22 cellular contexts compared by ENCODE assay signal in the genomic region with DNA sequence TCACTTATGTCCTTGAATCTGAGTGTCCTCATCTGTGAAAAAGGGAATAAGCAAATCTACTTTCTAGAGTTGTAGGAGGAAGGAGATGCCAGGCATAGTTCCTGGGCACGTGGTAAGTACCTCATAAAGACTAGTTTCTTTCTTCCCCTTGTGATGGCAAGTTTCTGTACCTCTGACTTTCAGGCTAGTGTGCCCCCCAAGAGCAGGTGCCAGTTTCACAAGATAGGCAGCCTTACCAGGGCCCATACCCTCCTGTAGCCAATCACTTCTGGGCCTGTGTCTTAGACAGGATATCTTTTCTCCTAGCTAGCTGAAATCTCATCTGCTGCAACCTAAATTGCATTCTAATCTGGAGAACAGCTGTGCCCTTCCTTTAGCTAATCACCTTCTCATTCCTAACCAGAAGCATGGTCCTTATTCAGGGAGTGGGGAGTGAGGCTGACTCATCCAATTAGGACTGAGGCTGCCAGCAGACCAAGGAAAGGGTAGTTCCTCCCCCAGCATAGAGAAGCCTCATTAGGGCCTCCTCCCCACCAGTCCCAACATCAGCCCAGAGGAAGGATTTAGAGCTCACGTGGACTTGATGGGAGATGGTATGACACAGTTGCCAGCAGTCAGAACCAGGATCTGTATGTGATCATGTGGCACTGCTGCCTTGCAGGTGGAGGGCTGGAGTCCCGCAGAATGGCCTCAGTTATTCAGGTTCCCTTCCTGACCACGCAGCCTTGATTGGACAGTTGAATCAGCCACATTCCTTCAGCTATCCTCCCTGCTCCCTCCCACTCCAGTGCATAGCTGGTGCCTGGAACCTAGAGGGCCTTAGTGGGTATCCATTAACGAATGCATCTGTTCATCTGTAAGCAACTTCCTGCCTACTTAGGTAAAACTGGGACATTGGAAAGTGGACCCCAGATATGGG. TPM values are rescaled to one million over a fixed set of nuclear protein-coding genes. Genes with fewer than 3 reads are reported as not detected.
A peak's percentile ranks its signal among the peaks of the same experiment; 100 is the strongest.
DNase-seq lines count a peak whose midpoint lies in the region; ATAC-seq, FAIRE-seq and TF ChIP-seq lines count a peak whose summit lies in the region.
"Had no signal": no experiment of that assay in that cellular context is flagged by ENCODE, and none has a peak within 500 bp of the region (broad histone marks: within the 10 kb centered on the region; RNA-seq: fewer than 3 reads in every experiment).

No MANE protein-coding gene starts in this region.

- H3K27me3 Mint-ChIP-seq in neural progenitor cell (ENCODE audit: insufficient read depth, low read depth) (peaks cover 12% of the 10 kb centered on the region), progenitor cell of endocrine pancreas (peaks cover 80% of the 10 kb centered on the region)

- H3K4me2 ChIP-seq in neural progenitor cell: no peak overlapping the region

- no peaks in the 10 kb centered on the region for H3K79me2 ChIP-seq in neural progenitor cell (ENCODE audit: low read depth)

- H3K4me1 ChIP-seq in neural progenitor cell: peaks cover 60% of the 10 kb centered on the region

- no peak overlapping the region for H3K9ac ChIP-seq in neural progenitor cell

- no peak for DNase-seq in D721Med (ENCODE audit: insufficient read length, low spot score)
- DNase-seq in NCI-H1694 treated with DMSO at 0.1 percent for 48 hours (lab: John Stamatoyannopoulos, UW): peak; percentile 15
- peak; percentile 66 for DNase-seq in amniotic epithelial cell (ENCODE audit: low read depth)
- no peak for DNase-seq in neural progenitor cell (ENCODE audit: low spot score)
- no peak for DNase-seq in iPS-NIHi11 (ENCODE audit: low spot score)
- DNase-seq in GM13977 (ENCODE audit: low spot score): no peak
- no peak for DNase-seq in progenitor cell of endocrine pancreas (ENCODE audit: low spot score, unreplicated experiment)
- DNase-seq: activated CD4-positive, alpha-beta T cell treated with anti-CD3 and anti-CD28 coated beads for 48 hours; activated CD8-positive, alpha-beta memory T cell treated with anti-CD3 and anti-CD28 coated beads, Interleukin-2, amount 50 U/mL, for 4 hours; activated naive CD4-positive, alpha-beta T cell treated with Interleukin-2 at 50 U/mL for 16 hours; colonic mucosa; immature natural killer cell; KBM-7; NCI-H1092 treated with DMSO at 0.1 percent for 48 hours; right cardiac atrium; SIG-M5; stimulated activated CD4-positive, alpha-beta T cell treated with anti-CD3 and anti-CD28 coated beads, Interleukin-1b, Interleukin-23, amount 100 ng/mL, for 48 hours had no signal

- peak overlapping the region; percentile 90 for H3K27ac Mint-ChIP-seq in neural progenitor cell
- H3K27ac Mint-ChIP-seq in progenitor cell of endocrine pancreas: no peak overlapping the region

- H3K9me3 ChIP-seq in neural progenitor cell (ENCODE audit: low read depth): no peaks in the 10 kb centered on the region
- H3K9me3 ChIP-seq: ascending aorta, colonic mucosa had no signal

- no peak for ATAC-seq in HG02938 (IDR thresholded peaks at IDR 0.05; ENCODE audit: unreplicated experiment)
- ATAC-seq: right cardiac atrium had no signal

- H3K4me3 Mint-ChIP-seq in neural progenitor cell (no peak overlapping the region), progenitor cell of endocrine pancreas (ENCODE audit: low read depth) (no peak overlapping the region)
- H3K4me3 Mint-ChIP-seq: immature natural killer cell had no signal

- no peaks in the 10 kb centered on the region for H3K36me3 ChIP-seq in neural progenitor cell
- H3K36me3 ChIP-seq: ascending aorta, colonic mucosa had no signal

- H3F3A ChIP-seq in neural progenitor cell (ENCODE audit: low read depth): peaks cover 66% of the 10 kb centered on the region

- no peaks in the 10 kb centered on the region for H3K36me3 Mint-ChIP-seq in neural progenitor cell
- no peaks in the 10 kb centered on the region for H3K36me3 Mint-ChIP-seq in progenitor cell of endocrine pancreas (ENCODE audit: insufficient read depth)

- H3K4me1 Mint-ChIP-seq in neural progenitor cell (peaks cover 73% of the 10 kb centered on the region), progenitor cell of endocrine pancreas (ENCODE audit: low read depth) (peaks cover 10% of the 10 kb centered on the region)

- H2AFZ ChIP-seq in neural progenitor cell (replicated peaks): no peak overlapping the region

- no peak overlapping the region for H3K4me3 ChIP-seq in neural progenitor cell
- H3K4me3 ChIP-seq: ascending aorta, colonic mucosa had no signal

- in situ Hi-C loops in GM13977 (cut with MboI; ENCODE audit: low pct_unique_long_range_greater_than_20kb, low sequenced_read_pairs, unreplicated experiment): no loop called here

- no peak for TF ChIP-seq CTCF in D721Med (IDR thresholded peaks at IDR 0.05; ENCODE audit: insufficient read depth, missing control alignments)
- TF ChIP-seq CTCF in neural progenitor cell (IDR thresholded peaks at IDR 0.05): no peak
- no peak for TF ChIP-seq CTCF in GM13977 (IDR thresholded peaks at IDR 0.05; ENCODE audit: extremely low read depth, insufficient read depth, missing control alignments)
- no peak for TF ChIP-seq CTCF in progenitor cell of endocrine pancreas (IDR thresholded peaks at IDR 0.05; ENCODE audit: unreplicated experiment)

- H4K20me1 ChIP-seq in neural progenitor cell (ENCODE audit: low read depth): peaks cover 8% of the 10 kb centered on the region

- no peak overlapping the region for H3K27ac ChIP-seq in neural progenitor cell
- H3K27ac ChIP-seq: ascending aorta, colonic mucosa had no signal

- H3K9me3 Mint-ChIP-seq in neural progenitor cell (no peaks in the 10 kb centered on the region), progenitor cell of endocrine pancreas (ENCODE audit: low read depth) (no peaks in the 10 kb centered on the region)
- H3K9me3 Mint-ChIP-seq: immature natural killer cell, neural crest cell had no signal

- peaks cover 32% of the 10 kb centered on the region for H3K27me3 ChIP-seq in neural progenitor cell
- H3K27me3 ChIP-seq: ascending aorta had no signal

- FAIRE-seq in D721Med (lab: Jason Lieb, UNC): peak; percentile 99
- FAIRE-seq: GM18507 had no signal

RNA-seq across cellular contexts. Expression of a gene that starts 7.9 kb away (rescaled TPM):
- total RNA-seq in neural progenitor cell (ENCODE audit: low replicate concordance) (9.7 and 20.2 TPM in 2 replicates), progenitor cell of endocrine pancreas (0.18 and 0.36 TPM in 2 replicates)
- total RNA-seq: ascending aorta; T-helper 2 cell treated with Interferon-gamma antibody and Interleukin-4, amounts not matched to agents 100 ng/mL and 5 ng/mL, for 36 hours had no signal

RNA-seq across cellular contexts. Expression of a gene that starts 27.3 kb away (rescaled TPM):
- 29.4 and 56.2 TPM in 2 replicates for total RNA-seq in neural progenitor cell (ENCODE audit: low replicate concordance)
- 4.5 and 5.6 TPM in 2 replicates for total RNA-seq in progenitor cell of endocrine pancreas

Comparison
In these comparisons a context has a peak if more than half of its experiments do, and no peak if none do; other contexts are left out.
1. DNase-seq: peak in NCI-H1694 treated with DMSO at 0.1 percent for 48 hours (single experiment) and amniotic epithelial cell (single experiment); none in D721Med (single experiment), neural progenitor cell (single experiment), iPS-NIHi11 (single experiment), GM13977 (single experiment) and progenitor cell of endocrine pancreas (single experiment).